Comparison of ENCODE assay signal across 1 cellular context in the genomic region with DNA sequence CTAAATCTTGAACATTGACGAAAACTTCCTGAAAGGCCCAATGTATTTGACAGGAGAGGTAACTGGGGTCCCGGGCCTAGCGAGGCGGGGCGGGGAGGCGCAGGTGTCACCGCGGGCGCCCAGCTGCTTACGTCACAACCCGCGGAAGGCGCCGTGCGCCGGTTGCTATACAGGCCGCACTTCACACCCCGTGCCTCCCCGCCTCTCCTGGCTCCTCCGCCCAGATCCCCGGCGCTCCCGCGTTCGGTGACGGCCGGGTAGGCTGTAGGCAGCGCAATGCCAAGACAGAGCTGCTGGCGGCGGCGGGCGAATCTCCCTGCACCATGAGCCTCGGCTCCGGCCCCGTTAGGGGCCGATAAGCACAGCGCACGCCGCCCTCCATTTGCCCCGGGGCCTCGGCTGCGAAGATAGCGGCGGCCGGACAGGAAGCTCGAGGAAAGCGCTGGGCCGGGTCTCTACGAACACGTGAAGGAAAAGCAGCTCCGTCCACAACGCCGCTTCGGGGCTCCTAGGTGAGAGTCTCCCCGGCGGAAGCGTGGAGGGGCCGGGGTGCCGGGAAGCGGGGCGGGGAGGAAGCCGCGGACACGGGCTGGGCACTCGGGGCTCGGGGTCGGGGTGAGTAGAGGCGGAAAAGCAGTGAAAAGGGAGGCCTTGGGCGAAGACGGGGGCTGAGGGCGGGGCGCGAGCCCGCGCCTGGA.
TF ChIP-seq lines count a peak whose summit lies in the region.

A gene with protein sequence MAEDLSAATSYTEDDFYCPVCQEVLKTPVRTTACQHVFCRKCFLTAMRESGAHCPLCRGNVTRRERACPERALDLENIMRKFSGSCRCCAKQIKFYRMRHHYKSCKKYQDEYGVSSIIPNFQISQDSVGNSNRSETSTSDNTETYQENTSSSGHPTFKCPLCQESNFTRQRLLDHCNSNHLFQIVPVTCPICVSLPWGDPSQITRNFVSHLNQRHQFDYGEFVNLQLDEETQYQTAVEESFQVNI (plus strand): TSS at position 151 of the 698 bp plus-strand sequence. CDS start 903 bp downstream, outside the sequence.

TF ChIP-seq in K562, 482 proteins besides CTCF, POLR2A, EP300 and RAD21 (continued from another document and continues in another):
- TF ChIP-seq, protein P1, sequence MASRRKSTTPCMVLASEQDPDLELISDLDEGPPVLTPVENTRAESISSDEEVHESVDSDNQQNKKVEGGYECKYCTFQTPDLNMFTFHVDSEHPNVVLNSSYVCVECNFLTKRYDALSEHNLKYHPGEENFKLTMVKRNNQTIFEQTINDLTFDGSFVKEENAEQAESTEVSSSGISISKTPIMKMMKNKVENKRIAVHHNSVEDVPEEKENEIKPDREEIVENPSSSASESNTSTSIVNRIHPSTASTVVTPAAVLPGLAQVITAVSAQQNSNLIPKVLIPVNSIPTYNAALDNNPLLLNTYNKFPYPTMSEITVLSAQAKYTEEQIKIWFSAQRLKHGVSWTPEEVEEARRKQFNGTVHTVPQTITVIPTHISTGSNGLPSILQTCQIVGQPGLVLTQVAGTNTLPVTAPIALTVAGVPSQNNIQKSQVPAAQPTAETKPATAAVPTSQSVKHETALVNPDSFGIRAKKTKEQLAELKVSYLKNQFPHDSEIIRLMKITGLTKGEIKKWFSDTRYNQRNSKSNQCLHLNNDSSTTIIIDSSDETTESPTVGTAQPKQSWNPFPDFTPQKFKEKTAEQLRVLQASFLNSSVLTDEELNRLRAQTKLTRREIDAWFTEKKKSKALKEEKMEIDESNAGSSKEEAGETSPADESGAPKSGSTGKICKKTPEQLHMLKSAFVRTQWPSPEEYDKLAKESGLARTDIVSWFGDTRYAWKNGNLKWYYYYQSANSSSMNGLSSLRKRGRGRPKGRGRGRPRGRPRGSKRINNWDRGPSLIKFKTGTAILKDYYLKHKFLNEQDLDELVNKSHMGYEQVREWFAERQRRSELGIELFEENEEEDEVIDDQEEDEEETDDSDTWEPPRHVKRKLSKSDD (conservative IDR thresholded peaks at IDR 0.05; ENCODE audit: low read length): no peak
- no peak for TF ChIP-seq RFX5 (IDR thresholded peaks at IDR 0.05; ENCODE audit: low read depth, low read length)
- TF ChIP-seq, protein P2, sequence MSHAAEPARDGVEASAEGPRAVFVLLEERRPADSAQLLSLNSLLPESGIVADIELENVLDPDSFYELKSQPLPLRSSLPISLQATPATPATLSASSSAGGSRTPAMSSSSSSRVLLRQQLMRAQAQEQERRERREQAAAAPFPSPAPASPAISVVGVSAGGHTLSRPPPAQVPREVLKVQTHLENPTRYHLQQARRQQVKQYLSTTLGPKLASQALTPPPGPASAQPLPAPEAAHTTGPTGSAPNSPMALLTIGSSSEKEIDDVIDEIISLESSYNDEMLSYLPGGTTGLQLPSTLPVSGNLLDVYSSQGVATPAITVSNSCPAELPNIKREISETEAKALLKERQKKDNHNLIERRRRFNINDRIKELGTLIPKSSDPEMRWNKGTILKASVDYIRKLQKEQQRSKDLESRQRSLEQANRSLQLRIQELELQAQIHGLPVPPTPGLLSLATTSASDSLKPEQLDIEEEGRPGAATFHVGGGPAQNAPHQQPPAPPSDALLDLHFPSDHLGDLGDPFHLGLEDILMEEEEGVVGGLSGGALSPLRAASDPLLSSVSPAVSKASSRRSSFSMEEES (CRISPR knock-in tag; IDR thresholded peaks at IDR 0.05): no peak
- 0 out of 2 replicates have a peak, but pooled peaks have one; percentile 10 for TF ChIP-seq KLF13 (tag; IDR thresholded peaks at IDR 0.05; ENCODE audit: borderline replicate concordance, low read depth)
- 0 out of 2 replicates have a peak, but pooled peaks have one; percentile 37 for TF ChIP-seq ZNF224 (CRISPR knock-in tag; IDR thresholded peaks at IDR 0.05)
- peak; percentile 50 for TF ChIP-seq ETV1 (tag; conservative IDR thresholded peaks at IDR 0.05; ENCODE audit: low read depth)
- no peak for TF ChIP-seq ZNF212 (CRISPR knock-in tag; IDR thresholded peaks at IDR 0.05)
- TF ChIP-seq CBX5 (IDR thresholded peaks at IDR 0.05; ENCODE audit: borderline replicate concordance, low read depth): no peak
- TF ChIP-seq NONO (IDR thresholded peaks at IDR 0.05; ENCODE audit: low read depth in 2 of 2, low read length in 1 of 2): no peak; a peak in 1 of 4 replicates
- TF ChIP-seq SRSF3 (IDR thresholded peaks at IDR 0.05; ENCODE audit: insufficient read depth, low read length): 0 out of 2 replicates have a peak, but pooled peaks have one; percentile 77
- TF ChIP-seq POLR3G (IDR thresholded peaks at IDR 0.05; ENCODE audit: extremely low read depth, insufficient read length, insufficient replicate concordance): no peak
- TF ChIP-seq, protein P3, sequence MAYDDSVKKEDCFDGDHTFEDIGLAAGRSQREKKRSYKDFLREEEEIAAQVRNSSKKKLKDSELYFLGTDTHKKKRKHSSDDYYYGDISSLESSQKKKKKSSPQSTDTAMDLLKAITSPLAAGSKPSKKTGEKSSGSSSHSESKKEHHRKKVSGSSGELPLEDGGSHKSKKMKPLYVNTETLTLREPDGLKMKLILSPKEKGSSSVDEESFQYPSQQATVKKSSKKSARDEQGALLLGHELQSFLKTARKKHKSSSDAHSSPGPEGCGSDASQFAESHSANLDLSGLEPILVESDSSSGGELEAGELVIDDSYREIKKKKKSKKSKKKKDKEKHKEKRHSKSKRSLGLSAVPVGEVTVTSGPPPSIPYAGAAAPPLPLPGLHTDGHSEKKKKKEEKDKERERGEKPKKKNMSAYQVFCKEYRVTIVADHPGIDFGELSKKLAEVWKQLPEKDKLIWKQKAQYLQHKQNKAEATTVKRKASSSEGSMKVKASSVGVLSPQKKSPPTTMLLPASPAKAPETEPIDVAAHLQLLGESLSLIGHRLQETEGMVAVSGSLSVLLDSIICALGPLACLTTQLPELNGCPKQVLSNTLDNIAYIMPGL (CRISPR knock-in tag; IDR thresholded peaks at IDR 0.05): no peak
- no peak for TF ChIP-seq SRSF1 (IDR thresholded peaks at IDR 0.05; ENCODE audit: low read depth, low read length)
- peak; percentile 71; the same call in 1 of the 2 replicates for TF ChIP-seq ETV5 (CRISPR knock-in tag; IDR thresholded peaks at IDR 0.05; ENCODE audit: low read depth)
- TF ChIP-seq, protein P4, sequence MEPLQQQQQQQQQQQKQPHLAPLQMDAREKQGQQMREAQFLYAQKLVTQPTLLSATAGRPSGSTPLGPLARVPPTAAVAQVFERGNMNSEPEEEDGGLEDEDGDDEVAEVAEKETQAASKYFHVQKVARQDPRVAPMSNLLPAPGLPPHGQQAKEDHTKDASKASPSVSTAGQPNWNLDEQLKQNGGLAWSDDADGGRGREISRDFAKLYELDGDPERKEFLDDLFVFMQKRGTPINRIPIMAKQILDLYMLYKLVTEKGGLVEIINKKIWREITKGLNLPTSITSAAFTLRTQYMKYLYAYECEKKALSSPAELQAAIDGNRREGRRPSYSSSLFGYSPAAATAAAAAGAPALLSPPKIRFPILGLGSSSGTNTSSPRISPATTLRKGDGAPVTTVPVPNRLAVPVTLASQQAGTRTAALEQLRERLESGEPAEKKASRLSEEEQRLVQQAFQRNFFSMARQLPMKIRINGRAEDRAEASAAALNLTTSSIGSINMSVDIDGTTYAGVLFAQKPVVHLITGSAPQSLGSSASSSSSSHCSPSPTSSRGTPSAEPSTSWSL (CRISPR knock-in tag; IDR thresholded peaks at IDR 0.05; ENCODE audit: borderline replicate concordance): no peak
- TF ChIP-seq, protein P5, sequence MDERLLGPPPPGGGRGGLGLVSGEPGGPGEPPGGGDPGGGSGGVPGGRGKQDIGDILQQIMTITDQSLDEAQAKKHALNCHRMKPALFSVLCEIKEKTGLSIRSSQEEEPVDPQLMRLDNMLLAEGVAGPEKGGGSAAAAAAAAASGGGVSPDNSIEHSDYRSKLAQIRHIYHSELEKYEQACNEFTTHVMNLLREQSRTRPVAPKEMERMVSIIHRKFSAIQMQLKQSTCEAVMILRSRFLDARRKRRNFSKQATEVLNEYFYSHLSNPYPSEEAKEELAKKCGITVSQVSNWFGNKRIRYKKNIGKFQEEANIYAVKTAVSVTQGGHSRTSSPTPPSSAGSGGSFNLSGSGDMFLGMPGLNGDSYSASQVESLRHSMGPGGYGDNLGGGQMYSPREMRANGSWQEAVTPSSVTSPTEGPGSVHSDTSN (CRISPR knock-in tag; IDR thresholded peaks at IDR 0.05; ENCODE audit: low read depth): no peak
- TF ChIP-seq, protein P5 (tag; conservative IDR thresholded peaks at IDR 0.05; ENCODE audit: low read depth): no peak
- TF ChIP-seq CBFA2T3 (IDR thresholded peaks at IDR 0.05): peak; percentile 64
- TF ChIP-seq SNRNP70 (optimal IDR thresholded peaks at IDR 0.05; ENCODE audit: low read depth, low read length): no peak
- peak; percentile 66 for TF ChIP-seq C11orf30 (IDR thresholded peaks at IDR 0.05; ENCODE audit: low read depth)
- 0 out of 2 replicates have a peak, but pooled peaks have one; percentile 12 for TF ChIP-seq JUN (IDR thresholded peaks at IDR 0.05; ENCODE audit: borderline replicate concordance, low read depth, low read length)
- TF ChIP-seq JUN (CRISPR knock-in tag; IDR thresholded peaks at IDR 0.05; ENCODE audit: borderline replicate concordance): no peak
- TF ChIP-seq, protein P6, sequence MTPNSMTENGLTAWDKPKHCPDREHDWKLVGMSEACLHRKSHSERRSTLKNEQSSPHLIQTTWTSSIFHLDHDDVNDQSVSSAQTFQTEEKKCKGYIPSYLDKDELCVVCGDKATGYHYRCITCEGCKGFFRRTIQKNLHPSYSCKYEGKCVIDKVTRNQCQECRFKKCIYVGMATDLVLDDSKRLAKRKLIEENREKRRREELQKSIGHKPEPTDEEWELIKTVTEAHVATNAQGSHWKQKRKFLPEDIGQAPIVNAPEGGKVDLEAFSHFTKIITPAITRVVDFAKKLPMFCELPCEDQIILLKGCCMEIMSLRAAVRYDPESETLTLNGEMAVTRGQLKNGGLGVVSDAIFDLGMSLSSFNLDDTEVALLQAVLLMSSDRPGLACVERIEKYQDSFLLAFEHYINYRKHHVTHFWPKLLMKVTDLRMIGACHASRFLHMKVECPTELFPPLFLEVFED (CRISPR knock-in tag; conservative IDR thresholded peaks at IDR 0.05): no peak
- TF ChIP-seq MAFK (IDR thresholded peaks at IDR 0.05; ENCODE audit: low read length): no peak
- TF ChIP-seq RBM17 (IDR thresholded peaks at IDR 0.05; ENCODE audit: borderline replicate concordance, low read depth, low read length): no peak
- no peak for TF ChIP-seq TCFL5 (CRISPR knock-in tag; conservative IDR thresholded peaks at IDR 0.05)
- no peak for TF ChIP-seq DDX20 (tag; IDR thresholded peaks at IDR 0.05; ENCODE audit: low read depth)
- no peak for TF ChIP-seq ZNF23 (CRISPR knock-in tag; IDR thresholded peaks at IDR 0.05)
- TF ChIP-seq MYBL2 (IDR thresholded peaks at IDR 0.05; ENCODE audit: low read depth): no peak
- TF ChIP-seq MYBL2 (CRISPR knock-in tag; IDR thresholded peaks at IDR 0.05; ENCODE audit: borderline replicate concordance): no peak
- TF ChIP-seq, protein P7, sequence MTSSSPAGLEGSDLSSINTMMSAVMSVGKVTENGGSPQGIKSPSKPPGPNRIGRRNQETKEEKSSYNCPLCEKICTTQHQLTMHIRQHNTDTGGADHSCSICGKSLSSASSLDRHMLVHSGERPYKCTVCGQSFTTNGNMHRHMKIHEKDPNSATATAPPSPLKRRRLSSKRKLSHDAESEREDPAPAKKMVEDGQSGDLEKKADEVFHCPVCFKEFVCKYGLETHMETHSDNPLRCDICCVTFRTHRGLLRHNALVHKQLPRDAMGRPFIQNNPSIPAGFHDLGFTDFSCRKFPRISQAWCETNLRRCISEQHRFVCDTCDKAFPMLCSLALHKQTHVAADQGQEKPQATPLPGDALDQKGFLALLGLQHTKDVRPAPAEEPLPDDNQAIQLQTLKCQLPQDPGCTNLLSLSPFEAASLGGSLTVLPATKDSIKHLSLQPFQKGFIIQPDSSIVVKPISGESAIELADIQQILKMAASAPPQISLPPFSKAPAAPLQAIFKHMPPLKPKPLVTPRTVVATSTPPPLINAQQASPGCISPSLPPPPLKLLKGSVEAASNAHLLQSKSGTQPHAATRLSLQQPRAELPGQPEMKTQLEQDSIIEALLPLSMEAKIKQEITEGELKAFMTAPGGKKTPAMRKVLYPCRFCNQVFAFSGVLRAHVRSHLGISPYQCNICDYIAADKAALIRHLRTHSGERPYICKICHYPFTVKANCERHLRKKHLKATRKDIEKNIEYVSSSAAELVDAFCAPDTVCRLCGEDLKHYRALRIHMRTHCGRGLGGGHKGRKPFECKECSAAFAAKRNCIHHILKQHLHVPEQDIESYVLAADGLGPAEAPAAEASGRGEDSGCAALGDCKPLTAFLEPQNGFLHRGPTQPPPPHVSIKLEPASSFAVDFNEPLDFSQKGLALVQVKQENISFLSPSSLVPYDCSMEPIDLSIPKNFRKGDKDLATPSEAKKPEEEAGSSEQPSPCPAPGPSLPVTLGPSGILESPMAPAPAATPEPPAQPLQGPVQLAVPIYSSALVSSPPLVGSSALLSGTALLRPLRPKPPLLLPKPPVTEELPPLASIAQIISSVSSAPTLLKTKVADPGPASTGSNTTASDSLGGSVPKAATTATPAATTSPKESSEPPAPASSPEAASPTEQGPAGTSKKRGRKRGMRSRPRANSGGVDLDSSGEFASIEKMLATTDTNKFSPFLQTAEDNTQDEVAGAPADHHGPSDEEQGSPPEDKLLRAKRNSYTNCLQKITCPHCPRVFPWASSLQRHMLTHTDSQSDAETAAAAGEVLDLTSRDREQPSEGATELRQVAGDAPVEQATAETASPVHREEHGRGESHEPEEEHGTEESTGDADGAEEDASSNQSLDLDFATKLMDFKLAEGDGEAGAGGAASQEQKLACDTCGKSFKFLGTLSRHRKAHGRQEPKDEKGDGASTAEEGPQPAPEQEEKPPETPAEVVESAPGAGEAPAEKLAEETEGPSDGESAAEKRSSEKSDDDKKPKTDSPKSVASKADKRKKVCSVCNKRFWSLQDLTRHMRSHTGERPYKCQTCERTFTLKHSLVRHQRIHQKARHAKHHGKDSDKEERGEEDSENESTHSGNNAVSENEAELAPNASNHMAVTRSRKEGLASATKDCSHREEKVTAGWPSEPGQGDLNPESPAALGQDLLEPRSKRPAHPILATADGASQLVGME (CRISPR knock-in tag; IDR thresholded peaks at IDR 0.05): no peak
- no peak for TF ChIP-seq FOXA1 (IDR thresholded peaks at IDR 0.05; ENCODE audit: borderline replicate concordance)
- TF ChIP-seq ZKSCAN8 (CRISPR knock-in tag; IDR thresholded peaks at IDR 0.05): no peak
- TF ChIP-seq RNF2 (IDR thresholded peaks at IDR 0.05): peak; percentile 72
- no peak for TF ChIP-seq RBM34 (IDR thresholded peaks at IDR 0.05; ENCODE audit: borderline replicate concordance, insufficient read depth, low read length)
- no peak for TF ChIP-seq ASH1L (IDR thresholded peaks at IDR 0.05; ENCODE audit: borderline replicate concordance, low read depth, partially characterized antibody)
- TF ChIP-seq DIDO1 (tag; IDR thresholded peaks at IDR 0.05; ENCODE audit: low read depth): no peak
